Comparison of ENCODE assay signal across 1 cellular context in genomic region chr17:19705771-19706770, GRCh38.
A peak's percentile ranks its signal among the peaks of the same experiment; 100 is the strongest.
TF ChIP-seq lines count a peak whose summit lies in the region.

No MANE protein-coding gene starts in this region.

TF ChIP-seq in HEK293, 187 proteins besides CTCF, POLR2A, EP300 and RAD21 (continued from another document):
- TF ChIP-seq ZNF26 (tag by site-specific recombination; IDR thresholded peaks at IDR 0.05) (no peak), ZIC2 (tag by site-specific recombination; IDR thresholded peaks at IDR 0.05) (peak; percentile 92), ZNF211 (tag by site-specific recombination; IDR thresholded peaks at IDR 0.05; ENCODE audit: low read depth) (no peak), ZNF114 (tag by site-specific recombination; IDR thresholded peaks at IDR 0.05) (no peak), ZNF658 (tag by site-specific recombination; IDR thresholded peaks at IDR 0.05) (no peak)
